ENCODE assay signal across 8 cellular contexts in the genomic region with DNA sequence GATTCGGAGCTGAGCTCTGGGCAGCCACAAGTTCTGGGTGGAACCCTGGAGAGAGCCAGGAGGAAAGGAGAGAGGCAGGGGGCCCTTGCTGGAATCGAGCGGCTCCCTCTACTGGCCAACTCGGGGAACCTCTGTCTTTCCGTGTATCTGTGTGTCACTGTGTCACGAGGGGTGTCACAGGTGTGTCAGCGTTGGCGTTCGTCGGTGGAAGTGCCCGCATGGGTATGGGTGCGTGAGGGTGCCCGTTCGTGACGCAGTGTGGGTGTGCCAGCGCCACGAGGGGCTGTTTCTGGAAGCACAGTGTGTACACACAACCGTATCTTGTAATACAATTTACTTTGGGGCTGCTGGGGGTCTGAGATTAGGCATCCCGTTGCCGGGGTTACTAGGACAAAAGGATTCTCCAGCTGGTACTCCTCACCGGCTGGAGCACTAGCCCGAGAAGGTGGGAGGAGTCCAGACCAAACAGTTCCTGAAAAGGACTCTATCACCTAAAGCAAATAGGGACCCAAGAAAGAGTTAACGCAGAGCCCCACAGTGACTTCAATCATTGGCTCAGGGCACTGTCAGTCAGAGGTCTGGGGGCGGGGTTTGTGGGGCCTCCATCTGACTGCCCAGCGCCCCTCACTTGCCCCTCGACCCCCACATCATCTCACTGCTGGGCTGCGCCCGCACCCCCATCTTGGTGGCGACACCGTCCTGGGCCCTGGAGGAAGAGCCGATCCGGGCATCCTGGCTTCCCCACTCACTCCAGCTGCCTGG. TPM values are rescaled to one million over a fixed set of nuclear protein-coding genes. Genes with fewer than 3 reads are reported as not detected.
DNase-seq lines count a peak whose midpoint lies in the region; ATAC-seq and TF ChIP-seq lines count a peak whose summit lies in the region.

No MANE protein-coding gene starts in this region.

- peaks cover 46% of the 10 kb centered on the region for H3K4me1 Mint-ChIP-seq in Calu3 (ENCODE audit: low read depth, unreplicated experiment)

- peak overlapping the region; percentile 90 for H3K27ac Mint-ChIP-seq in Calu3 (ENCODE audit: unreplicated experiment)

- peak; percentile 73 for TF ChIP-seq CTCF in Calu3 (IDR thresholded peaks at IDR 0.05; ENCODE audit: unreplicated experiment)
- peak; percentile 96 for TF ChIP-seq CTCF in OCI-LY7 (conservative IDR thresholded peaks at IDR 0.05; ENCODE audit: low read length)

- peaks cover 68% of the 10 kb centered on the region for H3K36me3 Mint-ChIP-seq in Calu3 (ENCODE audit: insufficient read depth, unreplicated experiment)

- no peaks in the 10 kb centered on the region for H3K9me3 Mint-ChIP-seq in Calu3 (ENCODE audit: low read depth, unreplicated experiment)

- DNase-seq in Calu3 (peak; percentile 87), OCI-LY7 (ENCODE audit: low spot score) (peak; percentile 91), activated T-cell treated with anti-CD3 and anti-CD28 coated beads for 24 hours (ENCODE audit: low read depth) (peak; percentile 87), epithelial cell of prostate (ENCODE audit: low read depth, low spot score) (peak; percentile 83), mucosa of gallbladder (ENCODE audit: low spot score) (peak; percentile 94)
- peak; percentile 89 for DNase-seq in Jurkat, Clone E6-1 (ENCODE audit: low read depth, low spot score)
- DNase-seq in stimulated activated CD8-positive, alpha-beta memory T cell treated with anti-CD3 and anti-CD28 coated beads, Interleukin-4, amount 100 ng/mL, for 48 hours, result peak; percentile 98

- H3K4me3 Mint-ChIP-seq in Calu3 (ENCODE audit: low read depth, unreplicated experiment), result peak overlapping the region; percentile 83

- H3K4me3 ChIP-seq in Jurkat, Clone E6-1 (ENCODE audit: low read length), result peak overlapping the region; percentile 75
- H3K4me3 ChIP-seq in OCI-LY7 (ENCODE audit: low read depth, low read length, poor library complexity, severe bottlenecking), result peak overlapping the region; percentile 71

- H3K9me2 ChIP-seq in OCI-LY7 (ENCODE audit: insufficient read depth, low read length), result no peaks in the 10 kb centered on the region

- peak; percentile 37 for ATAC-seq in GM21619 (IDR thresholded peaks at IDR 0.05; ENCODE audit: unreplicated experiment)

- POLR2A ChIA-PET in OCI-LY7 (lab: Charles Lee), result interaction anchor here (0.5 to 2.3 kb wide), 2 partner anchors 14 to 88 kb away, joined by 3 to 13 read pairs; no protein-coding TSS in a partner anchor

- intact Hi-C loops in Calu3 (cut with micrococcal nuclease; ENCODE audit: unreplicated experiment), result loop anchor here (1.0 to 2.0 kb wide), 2 partner anchors 21 to 29 kb away; a partner anchor contains a TSS
- intact Hi-C loops in OCI-LY7 (cut with micrococcal nuclease; ENCODE audit: unreplicated experiment), result loop anchor here (1.0 to 2.0 kb wide), 3 partner anchors 57 to 167 kb away; a partner anchor contains a TSS

- peaks cover 44% of the 10 kb centered on the region for H3K4me1 ChIP-seq in OCI-LY7 (ENCODE audit: insufficient read depth, low read length, poor library complexity, severe bottlenecking)

- no TSS peak for BruUV-seq in Calu3 (replicated peaks; lab: Mats Ljungman, UMichigan)
- no TSS peak for BruUV-seq in OCI-LY7 (replicated peaks; lab: Mats Ljungman, UMichigan)

- no peaks in the 10 kb centered on the region for H3K27me3 Mint-ChIP-seq in Calu3 (ENCODE audit: unreplicated experiment)

- no peaks in the 10 kb centered on the region for H4K20me1 ChIP-seq in OCI-LY7 (ENCODE audit: insufficient read depth, low read length)

- peak overlapping the region; percentile 87 for H3K4me2 ChIP-seq in OCI-LY7 (ENCODE audit: low read length)

- H3K79me2 ChIP-seq in OCI-LY7 (ENCODE audit: insufficient read depth, low read depth, low read length), result peaks cover 19% of the 10 kb centered on the region; the same call in 1 of the 2 replicates

- H3K27ac ChIP-seq in OCI-LY7 (ENCODE audit: low read depth, low read length, poor library complexity, severe bottlenecking) (peak overlapping the region; percentile 76), epithelial cell of prostate (peak overlapping the region; percentile 100)

- H3K36me3 ChIP-seq in OCI-LY7 (ENCODE audit: insufficient read depth, low read length), result no peaks in the 10 kb centered on the region

- H2AFZ ChIP-seq in OCI-LY7 (ENCODE audit: low read length), result peak overlapping the region; percentile 48; the same call in 1 of the 2 replicates

- CTCF ChIA-PET in Calu3 (lab: Charles Lee), result interaction anchor here (0.6 to 1.4 kb wide), 5 partner anchors 16 to 46 kb away, joined by 3 to 8 read pairs (median 7); no protein-coding TSS in a partner anchor
- CTCF ChIA-PET in OCI-LY7 (lab: Charles Lee; ENCODE audit: unreplicated experiment), result interaction anchor here (0.6 to 3.2 kb wide), 4 partner anchors 14 to 19 kb away, joined by 3 to 31 read pairs (median 4); no protein-coding TSS in a partner anchor

- no peaks in the 10 kb centered on the region for H3K9me3 ChIP-seq in OCI-LY7 (ENCODE audit: low read length)

RNA-seq across cellular contexts. Expression of a gene that starts 2.6 kb away (rescaled TPM):
- total RNA-seq in Calu3 (2022), result 57.9 and 68.4 TPM in 2 replicates
- 9.8 TPM for polyA plus RNA-seq in Jurkat, Clone E6-1 (2012; ENCODE audit: insufficient read depth, insufficient read length)
- 3.7 and 6.4 TPM in 2 replicates for total RNA-seq in OCI-LY7 (2014; rRNA removed; shearing (Covaris generic))
- 14.8 and 16.6 TPM in 2 replicates for total RNA-seq in OCI-LY7 (2022)
- total RNA-seq in mucosa of gallbladder, result 107 TPM

RNA-seq across cellular contexts. Expression of a gene that starts 27.8 kb away (rescaled TPM):
- total RNA-seq in Calu3 (2022) (3.5 and 5.2 TPM in 2 replicates), OCI-LY7 (2022) (0.34 TPM in 1 of 2 replicates, not detected in the other), mucosa of gallbladder (not detected)
- not detected for polyA plus RNA-seq in Jurkat, Clone E6-1 (2012; ENCODE audit: insufficient read depth, insufficient read length)
- total RNA-seq in OCI-LY7 (2014; rRNA removed; shearing (Covaris generic)), result 0.28 TPM in 1 of 2 replicates, not detected in the other

RNA-seq across cellular contexts. Expression of a gene that starts 43.3 kb away (rescaled TPM):
- total RNA-seq in Calu3 (2022) (not detected in 2 replicates), OCI-LY7 (2022) (not detected in 2 replicates), mucosa of gallbladder (not detected)
- polyA plus RNA-seq in Jurkat, Clone E6-1 (2012; ENCODE audit: insufficient read depth, insufficient read length), result not detected
- not detected in 2 replicates for total RNA-seq in OCI-LY7 (2014; rRNA removed; shearing (Covaris generic))

RNA-seq across cellular contexts. Expression of a gene that starts 44.6 kb away (rescaled TPM):
- total RNA-seq in Calu3 (2022), result not detected in 2 replicates
- polyA plus RNA-seq in Jurkat, Clone E6-1 (2012; ENCODE audit: insufficient read depth, insufficient read length), result not detected
- 1.4 and 3.3 TPM in 2 replicates for total RNA-seq in OCI-LY7 (2014; rRNA removed; shearing (Covaris generic))
- 7.1 and 7.3 TPM in 2 replicates for total RNA-seq in OCI-LY7 (2022)
- 0.06 TPM for total RNA-seq in mucosa of gallbladder

Comparison
In these comparisons a context has a peak if more than half of its experiments do, and no peak if none do; other contexts are left out.
1. Peak in every context shown above with its lines: DNase-seq, ATAC-seq, H3K4me3 ChIP-seq and H3K27ac ChIP-seq.